15 cellular contexts compared by ENCODE assay signal in genomic region chr11:74100231-74100630, GRCh38.
A peak's percentile ranks its signal among the peaks of the same experiment; 100 is the strongest.
DNase-seq lines count a peak whose midpoint lies in the region; TF ChIP-seq lines count a peak whose summit lies in the region.
"Had no signal": no experiment of that assay in that cellular context is flagged by ENCODE, and none has a peak within 500 bp of the region (broad histone marks: within the 10 kb centered on the region; RNA-seq: fewer than 3 reads in every experiment).

No MANE protein-coding gene starts in this region.

- WGBS in prostate gland, result 63% methylated on average over 2 of the region's 2 CpGs

- DNase-seq in HAP-1 (ENCODE audit: low spot score in 2 of 2), result peak; percentile 59 to 98
- no peak for DNase-seq in prostate gland (ENCODE audit: low spot score)
- no peak for DNase-seq in stimulated activated CD4-positive, alpha-beta T cell treated with anti-CD3 and anti-CD28 coated beads, Interleukin-4, amount 100 ng/mL, for 4 hours
- no peak for DNase-seq in AG20443 (ENCODE audit: low spot score)
- DNase-seq in activated naive CD4-positive, alpha-beta T cell (lab: John Stamatoyannopoulos, UW), result no peak
- DNase-seq: 8988T; ACHN; AML-193; Caco-2; Calu3; CD4-positive, alpha-beta T cell; CD8-positive, alpha-beta T cell; GF-D8 had no signal

- TF ChIP-seq CTCF in prostate gland (IDR thresholded peaks at IDR 0.05), result no peak

- in situ Hi-C loops in HAP-1 (cut with MboI; ENCODE audit: low sequenced_read_pairs), result no loop called here

- H3K4me3 ChIP-seq in HAP-1 (no peak overlapping the region), prostate gland (no peak overlapping the region)
- H3K4me3 ChIP-seq: BLaER1 treated with 17β-estradiol and CSF1 and Interleukin-3, amounts not matched to agents 10 nM and 100 nM had no signal

- H3K27ac ChIP-seq in prostate gland, result peak overlapping the region; percentile 26 to 42
- H3K27ac ChIP-seq: BLaER1 treated with 17β-estradiol and CSF1 and Interleukin-3, amounts not matched to agents 10 nM and 100 nM; C4-2B had no signal

- intact Hi-C loops in prostate gland (cut with DNase I), result no loop called here

- H3K4me1 ChIP-seq in HAP-1 (peaks cover 29% of the 10 kb centered on the region), prostate gland (replicated peaks) (no peaks in the 10 kb centered on the region)

- H3K9me3 ChIP-seq in HAP-1, result no peaks in the 10 kb centered on the region
- H3K9me3 ChIP-seq in prostate gland, result no peaks in the 10 kb centered on the region
- H3K9me3 ChIP-seq: BLaER1 treated with 17β-estradiol and CSF1 and Interleukin-3, amounts not matched to agents 10 nM and 100 nM; Caco-2 had no signal

- H3K27me3 ChIP-seq in HAP-1 (ENCODE audit: low read depth) (no peaks in the 10 kb centered on the region), prostate gland (replicated peaks; ENCODE audit: insufficient read depth) (no peaks in the 10 kb centered on the region)
- H3K27me3 ChIP-seq: BLaER1 treated with 17β-estradiol and CSF1 and Interleukin-3, amounts not matched to agents 10 nM and 100 nM had no signal

- TF ChIP-seq POLR2A in prostate gland (IDR thresholded peaks at IDR 0.05), result no peak

- H3K36me3 ChIP-seq in HAP-1 (replicated peaks) (peaks cover 7% of the 10 kb centered on the region), prostate gland (no peaks in the 10 kb centered on the region)

Comparison
In these comparisons a context has a peak if more than half of its experiments do, and no peak if none do; other contexts are left out.
1. DNase-seq: peak in HAP-1 (2 of 2); none in prostate gland (single experiment), stimulated activated CD4-positive, alpha-beta T cell treated with anti-CD3 and anti-CD28 coated beads, Interleukin-4, amount 100 ng/mL, for 4 hours (0 of 2), AG20443 (single experiment) and activated naive CD4-positive, alpha-beta T cell (0 of 4).